22 cellular contexts compared by ENCODE assay signal in genomic region chr17:64783556-64784352, GRCh38.
A peak's percentile ranks its signal among the peaks of the same experiment; 100 is the strongest.
DNase-seq lines count a peak whose midpoint lies in the region; ATAC-seq and TF ChIP-seq lines count a peak whose summit lies in the region.
"Had no signal": no experiment of that assay in that cellular context is flagged by ENCODE, and none has a peak within 500 bp of the region (broad histone marks: within the 10 kb centered on the region; RNA-seq: fewer than 3 reads in every experiment).

No MANE protein-coding gene starts in this region.

- H3K27me3 Mint-ChIP-seq in activated T-cell treated with anti-CD3 and anti-CD28 coated beads, Interleukin-2, amount 50 U/mL, for 24 hours: peaks cover 9% of the 10 kb centered on the region
- H3K27me3 Mint-ChIP-seq in endothelial cell (ENCODE audit: unreplicated experiment): peaks cover 19% of the 10 kb centered on the region

- H3K4me3 ChIP-seq in effector memory CD4-positive, alpha-beta T cell (ENCODE audit: insufficient read depth, low read depth, low read length, poor library complexity, severe bottlenecking): no peak overlapping the region
- H3K4me3 ChIP-seq: GM23248, lung, upper lobe of right lung had no signal

- CTCF ChIA-PET in RWPE1 (lab: Yijun Ruan, JAX): interaction anchor here (0.7 kb wide), 1 partner anchor 1619 kb away, joined by 3 read pairs; no protein-coding TSS in a partner anchor

- no peaks in the 10 kb centered on the region for H3K9me3 ChIP-seq in effector memory CD4-positive, alpha-beta T cell (ENCODE audit: control insufficient read depth, low read length)
- H3K9me3 ChIP-seq: upper lobe of right lung had no signal

- H3K36me3 ChIP-seq in effector memory CD4-positive, alpha-beta T cell (ENCODE audit: control insufficient read depth, insufficient read depth, low read length): peaks cover 19% of the 10 kb centered on the region

- no peak for ATAC-seq in sciatic nerve
- no peak for ATAC-seq in GM18505 (IDR thresholded peaks at IDR 0.05; ENCODE audit: unreplicated experiment)
- ATAC-seq: esophagus mucosa, right cardiac atrium, upper lobe of right lung had no signal

- no peaks in the 10 kb centered on the region for H3K9me3 Mint-ChIP-seq in activated T-cell treated with anti-CD3 and anti-CD28 coated beads, Interleukin-2, amount 50 U/mL, for 24 hours
- H3K9me3 Mint-ChIP-seq in endothelial cell (ENCODE audit: unreplicated experiment): no peaks in the 10 kb centered on the region

- H3K4me3 Mint-ChIP-seq in activated T-cell treated with anti-CD3 and anti-CD28 coated beads, Interleukin-2, amount 50 U/mL, for 24 hours: no peak overlapping the region
- H3K4me3 Mint-ChIP-seq in endothelial cell (ENCODE audit: unreplicated experiment): no peak overlapping the region

- TF ChIP-seq POLR2A in GM18505 (IDR thresholded peaks at IDR 0.05; ENCODE audit: borderline replicate concordance, extremely low read depth, insufficient read depth, insufficient read length): no peak

- H3K36me3 Mint-ChIP-seq in activated T-cell treated with anti-CD3 and anti-CD28 coated beads, Interleukin-2, amount 50 U/mL, for 24 hours (ENCODE audit: low read depth): peaks cover 39% of the 10 kb centered on the region
- peaks cover 22% of the 10 kb centered on the region for H3K36me3 Mint-ChIP-seq in endothelial cell (ENCODE audit: low read depth, unreplicated experiment)

- peaks cover 25% of the 10 kb centered on the region for H3K4me1 ChIP-seq in effector memory CD4-positive, alpha-beta T cell (ENCODE audit: control insufficient read depth, insufficient read depth, low read length, poor library complexity, severe bottlenecking)

- intact Hi-C loops in sciatic nerve (cut with DNase I): no loop called here

- POLR2A ChIA-PET in RWPE1 (lab: Yijun Ruan, JAX; ENCODE audit: low non-redundant PET): no interaction called here

- no peak for TF ChIP-seq CTCF in RWPE1 (conservative IDR thresholded peaks at IDR 0.05; ENCODE audit: low read depth)
- TF ChIP-seq CTCF in endothelial cell (IDR thresholded peaks at IDR 0.05; ENCODE audit: unreplicated experiment): no peak

- peak; percentile 28 for DNase-seq in activated T-cell treated with anti-CD3 and anti-CD28 coated beads, Interleukin-2, amount 50 U/mL, for 24 hours
- no peak for DNase-seq in activated T-cell treated with anti-CD3 and anti-CD28 coated beads, Interleukin-2, amount 50 U/mL, for 1 hour
- DNase-seq in RWPE1 (ENCODE audit: low spot score): no peak
- peak; percentile 55 for DNase-seq in islet precursor cell
- DNase-seq in sciatic nerve (ENCODE audit: low spot score): peak; percentile 53
- no peak for DNase-seq in endothelial cell (ENCODE audit: low spot score)
- no peak for DNase-seq in effector memory CD4-positive, alpha-beta T cell
- DNase-seq: activated CD4-positive, CD25-positive, alpha-beta regulatory T cell treated with anti-CD3 and anti-CD28 coated beads, Interleukin-2, amount 50 U/mL, for 72 hours; central memory CD4-positive, alpha-beta T cell; foreskin melanocyte; GM23248; NCI-H1048; NCI-H2029; NCI-H2227 treated with DMSO at 0.1 percent for 48 hours; NCI-H82; OCI-M1; right cardiac atrium; SHP77 had no signal

- H3K27ac Mint-ChIP-seq in activated T-cell treated with anti-CD3 and anti-CD28 coated beads, Interleukin-2, amount 50 U/mL, for 24 hours: no peak overlapping the region
- no peak overlapping the region for H3K27ac Mint-ChIP-seq in endothelial cell (ENCODE audit: unreplicated experiment)

- H3K4me1 Mint-ChIP-seq in activated T-cell treated with anti-CD3 and anti-CD28 coated beads, Interleukin-2, amount 50 U/mL, for 24 hours (ENCODE audit: low read depth): peaks cover 29% of the 10 kb centered on the region
- H3K4me1 Mint-ChIP-seq in endothelial cell (ENCODE audit: unreplicated experiment): peaks cover 25% of the 10 kb centered on the region

- H3K27me3 ChIP-seq in effector memory CD4-positive, alpha-beta T cell (replicated peaks; ENCODE audit: control insufficient read depth, insufficient read depth, low read length, poor library complexity, severe bottlenecking): no peaks in the 10 kb centered on the region
- H3K27me3 ChIP-seq: upper lobe of right lung had no signal

- peak overlapping the region; percentile 86 for H3K27ac ChIP-seq in RWPE1
- no peak overlapping the region for H3K27ac ChIP-seq in effector memory CD4-positive, alpha-beta T cell (ENCODE audit: insufficient read depth, low read length, poor library complexity, severe bottlenecking)
- H3K27ac ChIP-seq: GM23248, upper lobe of right lung had no signal

Comparison
In these comparisons a context has a peak if more than half of its experiments do, and no peak if none do; other contexts are left out.
1. DNase-seq: peak in activated T-cell treated with anti-CD3 and anti-CD28 coated beads, Interleukin-2, amount 50 U/mL, for 24 hours (single experiment), islet precursor cell (single experiment) and sciatic nerve (single experiment); none in activated T-cell treated with anti-CD3 and anti-CD28 coated beads, Interleukin-2, amount 50 U/mL, for 1 hour (single experiment), RWPE1 (single experiment), endothelial cell (single experiment) and effector memory CD4-positive, alpha-beta T cell (0 of 3).